ENCODE assay signal across 1 cellular context in genomic region chr1:228918335-228918734, GRCh38.
TF ChIP-seq lines count a peak whose summit lies in the region.

No MANE protein-coding gene starts in this region.

TF ChIP-seq in HepG2, 621 proteins besides CTCF, POLR2A, EP300 and RAD21 (continued from another document and continues in another):
- TF ChIP-seq HOMEZ (CRISPR knock-in tag; IDR thresholded peaks at IDR 0.05; ENCODE audit: low read depth) (no peak), ATF7 (IDR thresholded peaks at IDR 0.05) (no peak), ATF7 (CRISPR knock-in tag; IDR thresholded peaks at IDR 0.05) (no peak), RXRB (CRISPR knock-in tag; IDR thresholded peaks at IDR 0.05; ENCODE audit: borderline replicate concordance) (peak; percentile 92), ZFX (CRISPR knock-in tag; IDR thresholded peaks at IDR 0.05; ENCODE audit: low read depth) (peak; percentile 49), REL (CRISPR knock-in tag; conservative IDR thresholded peaks at IDR 0.05) (no peak), POGZ (CRISPR knock-in tag; IDR thresholded peaks at IDR 0.05) (peak; percentile 33; the same call in 1 of the 2 replicates), MAFK (conservative IDR thresholded peaks at IDR 0.05 in 1 of 2, IDR thresholded peaks at IDR 0.05 in 1 of 2; ENCODE audit: low read length in 2 of 2) (no peak), FOXA1 (IDR thresholded peaks at IDR 0.05) (no peak), FOXA1 (CRISPR knock-in tag; IDR thresholded peaks at IDR 0.05) (0 out of 2 replicates have a peak, but pooled peaks have one; percentile 18), ZNF180 (CRISPR knock-in tag; IDR thresholded peaks at IDR 0.05; ENCODE audit: borderline replicate concordance, low read depth) (no peak), CREBL2 (CRISPR knock-in tag; IDR thresholded peaks at IDR 0.05; ENCODE audit: borderline replicate concordance) (no peak), ATRX (CRISPR knock-in tag; IDR thresholded peaks at IDR 0.05; ENCODE audit: borderline replicate concordance) (no peak), RBM22 (optimal IDR thresholded peaks at IDR 0.05; ENCODE audit: low read length) (no peak), PHB2 (IDR thresholded peaks at IDR 0.05; ENCODE audit: partially characterized antibody) (no peak), REPIN1 (CRISPR knock-in tag; IDR thresholded peaks at IDR 0.05; ENCODE audit: borderline replicate concordance, low read depth) (no peak; the same call in 1 of the 2 replicates), HIVEP1 (CRISPR knock-in tag; IDR thresholded peaks at IDR 0.05) (no peak), REXO4 (CRISPR knock-in tag; IDR thresholded peaks at IDR 0.05; ENCODE audit: borderline replicate concordance) (no peak), FOXP4 (CRISPR knock-in tag; IDR thresholded peaks at IDR 0.05) (peak; percentile 11; the same call in 1 of the 2 replicates), SIX1 (CRISPR knock-in tag; IDR thresholded peaks at IDR 0.05; ENCODE audit: borderline replicate concordance) (peak; percentile 52; the same call in 1 of the 2 replicates), BATF2 (CRISPR knock-in tag; IDR thresholded peaks at IDR 0.05) (no peak), ATF7-NPFF (CRISPR knock-in tag; IDR thresholded peaks at IDR 0.05; ENCODE audit: low read depth) (no peak), ZNF557 (CRISPR knock-in tag; IDR thresholded peaks at IDR 0.05) (no peak), ZNF275 (CRISPR knock-in tag; IDR thresholded peaks at IDR 0.05; ENCODE audit: borderline replicate concordance) (no peak), ZFP36L2 (CRISPR knock-in tag; IDR thresholded peaks at IDR 0.05) (no peak), RNF219 (CRISPR knock-in tag; IDR thresholded peaks at IDR 0.05) (no peak), ZNF609 (CRISPR knock-in tag; IDR thresholded peaks at IDR 0.05; ENCODE audit: borderline replicate concordance) (peak; percentile 72; the same call in 1 of the 2 replicates), ZNF556 (CRISPR knock-in tag; IDR thresholded peaks at IDR 0.05; ENCODE audit: borderline replicate concordance) (no peak), NR2F1 (CRISPR knock-in tag; IDR thresholded peaks at IDR 0.05) (peak; percentile 75 to 85; a peak in 3 of 4 replicates), DNMT1 (CRISPR knock-in tag; IDR thresholded peaks at IDR 0.05) (no peak), DMAP1 (CRISPR knock-in tag; IDR thresholded peaks at IDR 0.05) (no peak), ATF3 (CRISPR knock-in tag; IDR thresholded peaks at IDR 0.05) (no peak), ZFP91 (CRISPR knock-in tag; IDR thresholded peaks at IDR 0.05; ENCODE audit: borderline replicate concordance) (peak; percentile 31; the same call in 1 of the 2 replicates), ZNF446 (CRISPR knock-in tag; IDR thresholded peaks at IDR 0.05) (no peak), YEATS2 (CRISPR knock-in tag; IDR thresholded peaks at IDR 0.05; ENCODE audit: borderline replicate concordance) (no peak), MLX (CRISPR knock-in tag; IDR thresholded peaks at IDR 0.05) (no peak), ZNF136 (CRISPR knock-in tag; IDR thresholded peaks at IDR 0.05; ENCODE audit: low read depth) (no peak)
- TF ChIP-seq, protein P1, sequence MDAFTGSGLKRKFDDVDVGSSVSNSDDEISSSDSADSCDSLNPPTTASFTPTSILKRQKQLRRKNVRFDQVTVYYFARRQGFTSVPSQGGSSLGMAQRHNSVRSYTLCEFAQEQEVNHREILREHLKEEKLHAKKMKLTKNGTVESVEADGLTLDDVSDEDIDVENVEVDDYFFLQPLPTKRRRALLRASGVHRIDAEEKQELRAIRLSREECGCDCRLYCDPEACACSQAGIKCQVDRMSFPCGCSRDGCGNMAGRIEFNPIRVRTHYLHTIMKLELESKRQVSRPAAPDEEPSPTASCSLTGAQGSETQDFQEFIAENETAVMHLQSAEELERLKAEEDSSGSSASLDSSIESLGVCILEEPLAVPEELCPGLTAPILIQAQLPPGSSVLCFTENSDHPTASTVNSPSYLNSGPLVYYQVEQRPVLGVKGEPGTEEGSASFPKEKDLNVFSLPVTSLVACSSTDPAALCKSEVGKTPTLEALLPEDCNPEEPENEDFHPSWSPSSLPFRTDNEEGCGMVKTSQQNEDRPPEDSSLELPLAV (CRISPR knock-in tag; conservative IDR thresholded peaks at IDR 0.05; ENCODE audit: low read depth), result no peak
- TF ChIP-seq, protein P2, sequence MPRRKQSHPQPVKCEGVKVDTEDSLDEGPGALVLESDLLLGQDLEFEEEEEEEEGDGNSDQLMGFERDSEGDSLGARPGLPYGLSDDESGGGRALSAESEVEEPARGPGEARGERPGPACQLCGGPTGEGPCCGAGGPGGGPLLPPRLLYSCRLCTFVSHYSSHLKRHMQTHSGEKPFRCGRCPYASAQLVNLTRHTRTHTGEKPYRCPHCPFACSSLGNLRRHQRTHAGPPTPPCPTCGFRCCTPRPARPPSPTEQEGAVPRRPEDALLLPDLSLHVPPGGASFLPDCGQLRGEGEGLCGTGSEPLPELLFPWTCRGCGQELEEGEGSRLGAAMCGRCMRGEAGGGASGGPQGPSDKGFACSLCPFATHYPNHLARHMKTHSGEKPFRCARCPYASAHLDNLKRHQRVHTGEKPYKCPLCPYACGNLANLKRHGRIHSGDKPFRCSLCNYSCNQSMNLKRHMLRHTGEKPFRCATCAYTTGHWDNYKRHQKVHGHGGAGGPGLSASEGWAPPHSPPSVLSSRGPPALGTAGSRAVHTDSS (CRISPR knock-in tag; conservative IDR thresholded peaks at IDR 0.05), result no peak
